8 cellular contexts compared by ENCODE assay signal in genomic region chr10:69474688-69475432, GRCh38. TPM values are rescaled to one million over a fixed set of nuclear protein-coding genes. Genes with fewer than 3 reads are reported as not detected.
DNase-seq lines count a peak whose midpoint lies in the region; ATAC-seq and TF ChIP-seq lines count a peak whose summit lies in the region.

No MANE protein-coding gene starts in this region.

- peak overlapping the region in 1 of 6 donors; percentile 10 for H3K27ac Mint-ChIP-seq in immature natural killer cell

- peak; percentile 84 for DNase-seq in GM04503 (ENCODE audit: low read depth)
- peak; percentile 15 for DNase-seq in astrocyte of the cerebellum (ENCODE audit: low read depth)
- DNase-seq in hepatic stellate cell (ENCODE audit: low spot score) = peak; percentile 90
- no peak for DNase-seq in immature natural killer cell
- no peak for DNase-seq in putamen (ENCODE audit: low spot score)

- peaks cover 3 to 11% (median 8%) of the 10 kb centered on the region in 3 donors for H3K27me3 Mint-ChIP-seq in immature natural killer cell (ENCODE audit: low read depth in 3 of 3)

- TF ChIP-seq CTCF in astrocyte of the cerebellum (IDR thresholded peaks at IDR 0.05; ENCODE audit: low read depth, low read length, missing control alignments) = no peak

- ATAC-seq in HG02588 (IDR thresholded peaks at IDR 0.05; ENCODE audit: unreplicated experiment) (no peak), HG03521 (IDR thresholded peaks at IDR 0.05; ENCODE audit: unreplicated experiment) (no peak)

- in situ Hi-C loops in astrocyte of the cerebellum (cut with HindIII; ENCODE audit: low sequenced_read_pairs) = no loop called here

- H3K4me1 Mint-ChIP-seq in immature natural killer cell = no peaks in the 10 kb centered on the region

- H3K36me3 Mint-ChIP-seq in immature natural killer cell = peaks cover 0 to 3% (median 0%) of the 10 kb centered on the region in 3 donors

- no peak overlapping the region for H3K4me3 Mint-ChIP-seq in immature natural killer cell

- no peaks in the 10 kb centered on the region for H3K9me3 Mint-ChIP-seq in immature natural killer cell

- no peak overlapping the region for H3K4me3 ChIP-seq in astrocyte of the cerebellum (ENCODE audit: low read depth, low read length)
- H3K4me3 ChIP-seq in skin epidermis = no peak overlapping the region

- H3K27ac ChIP-seq in skin epidermis = peak overlapping the region in 14 of 21 experiments; percentile 2 to 72 (median 44)

RNA-seq across cellular contexts. Expression of gene TSPAN15, which starts 23.6 kb away (rescaled TPM):
- polyA plus RNA-seq in immature natural killer cell = 1 to 10 TPM in 1 of 3 donors, under 1 TPM in 1, not detected in 1; 0.39 to 2.4 TPM

RNA-seq across cellular contexts. Expression of gene TACR2, which starts 58.1 kb away (rescaled TPM):
- under 1 TPM; 0.22 to 0.96 (median 0.26) TPM for polyA plus RNA-seq in immature natural killer cell

Comparison
In these comparisons a context has a peak if more than half of its experiments do, and no peak if none do; other contexts are left out.
1. DNase-seq: peak in GM04503 (single experiment), astrocyte of the cerebellum (single experiment) and hepatic stellate cell (single experiment); none in immature natural killer cell (0 of 3) and putamen (single experiment).